In the genomic region with DNA sequence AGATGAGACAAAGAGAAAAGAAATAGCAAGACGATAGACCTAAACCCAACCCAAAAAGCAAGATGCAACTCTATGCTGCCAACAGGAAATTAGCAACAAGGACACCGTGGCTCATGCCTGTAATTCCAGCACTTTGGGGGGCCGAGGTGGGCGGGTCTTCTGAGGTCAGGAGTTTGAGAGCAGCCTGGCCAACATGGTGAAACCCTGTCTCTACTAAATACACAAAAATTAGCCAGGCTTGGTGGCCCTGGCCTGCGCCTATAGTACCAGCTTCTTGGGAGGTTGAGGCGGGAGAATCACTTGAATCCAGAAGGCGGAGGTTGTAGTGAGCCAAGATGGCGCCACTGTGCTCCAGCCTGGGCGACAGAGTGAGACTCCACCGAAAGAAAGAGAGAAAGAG, we compare ENCODE assay signal across 23 cellular contexts. TPM values are rescaled to one million over a fixed set of nuclear protein-coding genes. Genes with fewer than 3 reads are reported as not detected.
DNase-seq lines count a peak whose midpoint lies in the region; ATAC-seq and TF ChIP-seq lines count a peak whose summit lies in the region.
"Had no signal": no experiment of that assay in that cellular context is flagged by ENCODE, and none has a peak within 500 bp of the region (broad histone marks: within the 10 kb centered on the region; RNA-seq: fewer than 3 reads in every experiment).

No MANE protein-coding gene starts in this region.

- no peak overlapping the region for H3K27ac ChIP-seq in right atrium auricular region
- H3K27ac ChIP-seq in lung (ENCODE audit: low read depth in 1 of 2, low read length in 1 of 2): no peak overlapping the region
- H3K27ac ChIP-seq: 22Rv1 had no signal

- no peaks in the 10 kb centered on the region for H3K36me3 ChIP-seq in right atrium auricular region
- H3K36me3 ChIP-seq in lung (ENCODE audit: control insufficient read depth in 2 of 2, insufficient read depth in 2 of 2, low read length in 2 of 2): no peaks in the 10 kb centered on the region
- H3K36me3 ChIP-seq: BE2C, MG63 had no signal

- peaks cover 35% of the 10 kb centered on the region for H3K36me3 Mint-ChIP-seq in T-helper 1 cell treated with Interleukin-12 subunit alpha and Interleukin-12 subunit beta and Interleukin-4 antibody, amounts not matched to agents 30 μg/mL and 1 μg/mL, for 36 hours (ENCODE audit: low read depth)
- peaks cover 3% of the 10 kb centered on the region for H3K36me3 Mint-ChIP-seq in effector memory CD8-positive, alpha-beta T cell (ENCODE audit: insufficient read depth)

- H3K27me3 ChIP-seq in right atrium auricular region (no peaks in the 10 kb centered on the region), lung (ENCODE audit: control insufficient read depth, insufficient read depth) (no peaks in the 10 kb centered on the region)
- H3K27me3 ChIP-seq: MG63 had no signal

- DNase-seq in T-helper 1 cell (no peak), right atrium auricular region (ENCODE audit: low spot score) (peak; percentile 44), left ventricle myocardium superior (no peak), lung (ENCODE audit: low spot score) (peak; percentile 25)
- DNase-seq in stimulated activated CD8-positive, alpha-beta memory T cell treated with anti-CD3 and anti-CD28 coated beads, Interleukin-4, amount 100 ng/mL, for 48 hours: peak; percentile 10
- DNase-seq in effector memory CD8-positive, alpha-beta T cell: no peak
- DNase-seq: BE2C, Calu3, DND-41, H7, KG1, MG63, NCI-H1105 treated with DMSO at 0.1 percent for 48 hours, NCI-H146, NCI-H1930, NCI-H2107, NCI-H524, NCI-H774, SIG-M5 had no signal

- H3K4me1 ChIP-seq in right atrium auricular region (no peaks in the 10 kb centered on the region), lung (ENCODE audit: control insufficient read depth in 2 of 2, insufficient read depth in 2 of 2, low read length in 2 of 2) (no peaks in the 10 kb centered on the region)
- H3K4me1 ChIP-seq: BE2C had no signal

- 86 to 89% methylated on average over 10 of the region's 10 CpGs for WGBS in lung, 2 donors

- H3K27ac Mint-ChIP-seq in T-helper 1 cell treated with Interleukin-12 subunit alpha and Interleukin-12 subunit beta and Interleukin-4 antibody, amounts not matched to agents 30 μg/mL and 1 μg/mL, for 36 hours: peak overlapping the region; percentile 52
- no peak overlapping the region for H3K27ac Mint-ChIP-seq in effector memory CD8-positive, alpha-beta T cell

- intact Hi-C loops in left ventricle myocardium superior (cut with micrococcal nuclease): no loop called here

- peaks cover 32% of the 10 kb centered on the region for H3K4me1 Mint-ChIP-seq in T-helper 1 cell treated with Interleukin-12 subunit alpha and Interleukin-12 subunit beta and Interleukin-4 antibody, amounts not matched to agents 30 μg/mL and 1 μg/mL, for 36 hours (ENCODE audit: low read depth)
- peaks cover 22 to 37% of the 10 kb centered on the region in 2 donors for H3K4me1 Mint-ChIP-seq in effector memory CD8-positive, alpha-beta T cell (ENCODE audit: low read depth in 2 of 2)

- H3K9me3 ChIP-seq in right atrium auricular region (no peaks in the 10 kb centered on the region), lung (ENCODE audit: control insufficient read depth in 2 of 2, insufficient read depth in 1 of 2, low read length in 1 of 2) (no peaks in the 10 kb centered on the region)
- H3K9me3 ChIP-seq: BE2C, MG63 had no signal

- peaks cover 36% of the 10 kb centered on the region for H3K9me3 Mint-ChIP-seq in T-helper 1 cell treated with Interleukin-12 subunit alpha and Interleukin-12 subunit beta and Interleukin-4 antibody, amounts not matched to agents 30 μg/mL and 1 μg/mL, for 36 hours
- H3K9me3 Mint-ChIP-seq in effector memory CD8-positive, alpha-beta T cell: peaks cover 0 to 6% of the 10 kb centered on the region in 2 donors

- no peak for ATAC-seq in left ventricle myocardium superior
- no peak for ATAC-seq in lung (ENCODE audit: insufficient read depth, low FRiP score)
- no peak for ATAC-seq in effector memory CD8-positive, alpha-beta T cell (replicated peaks)
- no peak for ATAC-seq in HG03135 (IDR thresholded peaks at IDR 0.05; ENCODE audit: unreplicated experiment)

- no peak for TF ChIP-seq CTCF in right atrium auricular region (IDR thresholded peaks at IDR 0.05)
- no peak for TF ChIP-seq CTCF in lung (IDR thresholded peaks at IDR 0.05; ENCODE audit: control extremely low read depth, extremely low read depth)

- H3K4me3 Mint-ChIP-seq in T-helper 1 cell treated with Interleukin-12 subunit alpha and Interleukin-12 subunit beta and Interleukin-4 antibody, amounts not matched to agents 30 μg/mL and 1 μg/mL, for 36 hours: no peak overlapping the region
- no peak overlapping the region for H3K4me3 Mint-ChIP-seq in effector memory CD8-positive, alpha-beta T cell
- H3K4me3 Mint-ChIP-seq: CD14-positive monocyte had no signal

- H3K27me3 Mint-ChIP-seq in T-helper 1 cell treated with Interleukin-12 subunit alpha and Interleukin-12 subunit beta and Interleukin-4 antibody, amounts not matched to agents 30 μg/mL and 1 μg/mL, for 36 hours (ENCODE audit: low read depth): no peaks in the 10 kb centered on the region
- H3K27me3 Mint-ChIP-seq in effector memory CD8-positive, alpha-beta T cell: no peaks in the 10 kb centered on the region

- H3K4me3 ChIP-seq in right atrium auricular region: no peak overlapping the region
- no peak overlapping the region for H3K4me3 ChIP-seq in lung
- H3K4me3 ChIP-seq: MG63 had no signal

RNA-seq across cellular contexts. Expression of a gene that starts 24.3 kb away (rescaled TPM):
- 10 to 100 TPM in 1 of 2 donors, 1 to 10 TPM in 1; 4.6 to 11.4 TPM for total RNA-seq in right atrium auricular region
- total RNA-seq in left ventricle myocardium superior: 6.0 TPM
- total RNA-seq in lung: 10 to 100 TPM; 15.4 to 41.1 TPM
- polyA plus RNA-seq in lung: 10 to 100 TPM in 1 of 2 donors, 1 to 10 TPM in 1; 7.9 to 52.5 TPM
- total RNA-seq: H7 had no signal

RNA-seq across cellular contexts. Expression of a gene that starts 32.7 kb away (rescaled TPM):
- total RNA-seq in right atrium auricular region (not detected), left ventricle myocardium superior (0.15 TPM), lung (1 to 10 TPM; 9.4 TPM)
- 1 to 10 TPM; 5.8 to 9.1 TPM for polyA plus RNA-seq in lung

Comparison
In these comparisons a context has a peak if more than half of its experiments do, and no peak if none do; other contexts are left out.
1. DNase-seq: peak in right atrium auricular region (single experiment), lung (single experiment) and stimulated activated CD8-positive, alpha-beta memory T cell treated with anti-CD3 and anti-CD28 coated beads, Interleukin-4, amount 100 ng/mL, for 48 hours (single experiment); none in T-helper 1 cell (0 of 5), left ventricle myocardium superior (single experiment) and effector memory CD8-positive, alpha-beta T cell (0 of 3).